8 cellular contexts compared by ENCODE assay signal in the genomic region with DNA sequence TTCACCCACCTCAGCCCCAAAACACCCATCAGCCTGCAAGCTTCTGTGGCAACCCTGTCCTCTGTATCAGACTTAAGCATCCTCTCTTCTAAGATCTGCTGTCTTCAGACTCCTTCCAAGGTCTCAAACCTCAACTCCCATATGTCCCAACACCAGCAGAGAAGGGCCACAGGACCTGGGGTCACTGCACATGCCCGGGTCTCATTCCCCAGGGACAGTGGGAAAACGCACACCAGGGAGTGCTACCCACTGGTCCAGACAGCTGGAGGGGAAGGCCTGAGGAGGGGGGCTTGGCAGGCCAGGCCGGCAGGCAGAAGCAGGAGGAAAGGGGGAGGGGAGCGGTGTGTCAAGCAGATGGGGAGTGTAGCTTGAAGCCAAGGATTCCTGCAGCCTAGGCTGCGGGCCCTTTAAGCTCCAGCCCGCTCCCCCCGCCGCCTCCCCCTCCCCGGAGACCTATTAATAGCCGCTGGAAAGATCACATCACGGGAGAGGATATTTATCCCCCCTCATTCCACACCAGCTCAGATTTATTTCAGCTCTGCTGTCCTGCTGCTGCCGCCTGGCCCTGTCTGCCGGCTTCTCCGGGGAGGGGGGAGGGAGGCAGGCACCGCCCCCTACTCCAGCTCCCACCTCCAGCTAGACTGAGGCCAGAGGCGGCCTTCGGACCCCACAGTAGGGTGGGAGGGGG. TPM values are rescaled to one million over a fixed set of nuclear protein-coding genes. Genes with fewer than 3 reads are reported as not detected.
DNase-seq lines count a peak whose midpoint lies in the region; ATAC-seq and TF ChIP-seq lines count a peak whose summit lies in the region.

No MANE protein-coding gene starts in this region.

- in situ Hi-C loops in ACHN (cut with HindIII; ENCODE audit: low pct_ligation_motif_present, low pct_unique_long_range_greater_than_20kb, low sequenced_read_pairs): no loop called here

- intact Hi-C loops in HCT116 (cut with micrococcal nuclease): loop anchor here (5.0 kb wide), 1 partner anchor 117 kb away; a partner anchor contains a TSS

- peaks cover 56% of the 10 kb centered on the region for H3K4me1 Mint-ChIP-seq in nephron progenitor cell

- peak overlapping the region; percentile 100 for H3K27ac ChIP-seq in HCT116 (ENCODE audit: low read depth, low read length)

- no peak for TF ChIP-seq CTCF in HCT116 (IDR thresholded peaks at IDR 0.05 in 2 of 3, conservative IDR thresholded peaks at IDR 0.05 in 1 of 3; ENCODE audit: borderline replicate concordance in 1 of 3, insufficient read depth in 1 of 3, low read depth in 2 of 3, low read length in 2 of 3)
- TF ChIP-seq CTCF in WI38 (IDR thresholded peaks at IDR 0.05; ENCODE audit: low read depth, low read length): no peak
- no peak for TF ChIP-seq CTCF in fibroblast of villous mesenchyme (IDR thresholded peaks at IDR 0.05; ENCODE audit: insufficient read depth, low read depth, low read length)
- no peak for TF ChIP-seq CTCF in nephron progenitor cell (IDR thresholded peaks at IDR 0.05)

- no peaks in the 10 kb centered on the region for H3K27me3 ChIP-seq in HCT116 (ENCODE audit: insufficient read depth, low read length)

- H3K79me2 ChIP-seq in HCT116 (ENCODE audit: insufficient read depth, low read length): peaks cover 84% of the 10 kb centered on the region

- no peak for ATAC-seq in HCT116

- TF ChIP-seq RAD21 in HCT116 (IDR thresholded peaks at IDR 0.05; ENCODE audit: low read depth): no peak

- H3K4me2 ChIP-seq in HCT116 (ENCODE audit: low read length): peak overlapping the region; percentile 100

- no TSS peak for BruUV-seq in HCT116 (replicated peaks; lab: Mats Ljungman, UMichigan)

- H3K36me3 Mint-ChIP-seq in nephron progenitor cell (ENCODE audit: low read depth): peaks cover 5% of the 10 kb centered on the region

- peak overlapping the region; percentile 98 for H3K27ac Mint-ChIP-seq in nephron progenitor cell

- no peaks in the 10 kb centered on the region for H3K9me2 ChIP-seq in HCT116 (ENCODE audit: insufficient read depth)

- H2AFZ ChIP-seq in HCT116 (ENCODE audit: low read depth, low read length, poor library complexity, severe bottlenecking): no peak overlapping the region

- peak; percentile 47 for TF ChIP-seq POLR2A in HCT116 (IDR thresholded peaks at IDR 0.05; ENCODE audit: borderline replicate concordance, extremely low read depth, insufficient read depth, insufficient read length)

- H3K4me3 Mint-ChIP-seq in nephron progenitor cell: peak overlapping the region; percentile 70

- CTCF ChIA-PET in HCT116 (lab: Charles Lee): interaction anchor here (0.6 to 7.2 kb wide), 8 partner anchors 20 to 219 kb away, joined by 3 to 150 read pairs (median 4); a partner anchor contains a TSS

- RAD21 ChIA-PET in HCT116 (lab: Charles Lee; ENCODE audit: low non-redundant PET in 1 of 2, low total read pairs in 2 of 2, uncharacterized antibody in 2 of 2, unreplicated experiment in 2 of 2): interaction anchor here (0.6 to 1.7 kb wide), 10 partner anchors 13 to 116 kb away, joined by 3 to 13 read pairs (median 4); a partner anchor contains a TSS

- peaks cover 20 to 26% of the 10 kb centered on the region in 2 experiments for H3K36me3 ChIP-seq in HCT116 (ENCODE audit: control insufficient read depth in 1 of 2, insufficient read depth in 2 of 2, low read length in 2 of 2)

- H3K27me3 Mint-ChIP-seq in nephron progenitor cell (ENCODE audit: low read depth, poor library complexity): no peaks in the 10 kb centered on the region

- no peaks in the 10 kb centered on the region for H3K9me3 ChIP-seq in HCT116 (ENCODE audit: control insufficient read depth in 1 of 2, insufficient read depth in 1 of 2, low read depth in 1 of 2, low read length in 2 of 2)

- H3K4me3 ChIP-seq in HCT116 (replicated peaks in 1 of 2; ENCODE audit: low read depth in 1 of 2, low read length in 2 of 2) (peak overlapping the region; percentile 40 to 58), WI38 (ENCODE audit: low read depth, low read length) (peak overlapping the region; percentile 59), fibroblast of villous mesenchyme (ENCODE audit: low read depth, low read length) (peak overlapping the region; percentile 56)

- no peaks in the 10 kb centered on the region for H4K20me1 ChIP-seq in HCT116 (ENCODE audit: insufficient read depth)

- H3K4me1 ChIP-seq in HCT116 (ENCODE audit: control insufficient read depth in 1 of 2, insufficient read depth in 2 of 2, low read length in 2 of 2): peaks cover 53 to 79% of the 10 kb centered on the region in 2 experiments

- no peaks in the 10 kb centered on the region for H3K9me3 Mint-ChIP-seq in nephron progenitor cell

- peak; percentile 61 for DNase-seq in ACHN
- DNase-seq in HCT116 (ENCODE audit: low read depth, low spot score): no peak
- DNase-seq in fibroblast of villous mesenchyme (ENCODE audit: low read depth): peak; percentile 97
- peak; percentile 86 for DNase-seq in nephron progenitor cell
- no peak for DNase-seq in pons (ENCODE audit: low spot score)
- DNase-seq in stimulated activated CD4-positive, alpha-beta T cell treated with anti-CD3 and anti-CD28 coated beads, Interleukin-1b, Interleukin-23, amount 100 ng/mL, for 48 hours: no peak
- DNase-seq in HuH-7.5 (ENCODE audit: low spot score): no peak

- H3K9ac ChIP-seq in HCT116 (ENCODE audit: low read length): peak overlapping the region; percentile 91

- POLR2A ChIA-PET in HCT116 (lab: Charles Lee): interaction anchor here (0.6 to 2.7 kb wide), 9 partner anchors 27 to 219 kb away, joined by 3 to 15 read pairs (median 4); a partner anchor contains a TSS

TF ChIP-seq in HCT116, 20 proteins besides CTCF, POLR2A, EP300 and RAD21:
- TF ChIP-seq, protein P1, sequence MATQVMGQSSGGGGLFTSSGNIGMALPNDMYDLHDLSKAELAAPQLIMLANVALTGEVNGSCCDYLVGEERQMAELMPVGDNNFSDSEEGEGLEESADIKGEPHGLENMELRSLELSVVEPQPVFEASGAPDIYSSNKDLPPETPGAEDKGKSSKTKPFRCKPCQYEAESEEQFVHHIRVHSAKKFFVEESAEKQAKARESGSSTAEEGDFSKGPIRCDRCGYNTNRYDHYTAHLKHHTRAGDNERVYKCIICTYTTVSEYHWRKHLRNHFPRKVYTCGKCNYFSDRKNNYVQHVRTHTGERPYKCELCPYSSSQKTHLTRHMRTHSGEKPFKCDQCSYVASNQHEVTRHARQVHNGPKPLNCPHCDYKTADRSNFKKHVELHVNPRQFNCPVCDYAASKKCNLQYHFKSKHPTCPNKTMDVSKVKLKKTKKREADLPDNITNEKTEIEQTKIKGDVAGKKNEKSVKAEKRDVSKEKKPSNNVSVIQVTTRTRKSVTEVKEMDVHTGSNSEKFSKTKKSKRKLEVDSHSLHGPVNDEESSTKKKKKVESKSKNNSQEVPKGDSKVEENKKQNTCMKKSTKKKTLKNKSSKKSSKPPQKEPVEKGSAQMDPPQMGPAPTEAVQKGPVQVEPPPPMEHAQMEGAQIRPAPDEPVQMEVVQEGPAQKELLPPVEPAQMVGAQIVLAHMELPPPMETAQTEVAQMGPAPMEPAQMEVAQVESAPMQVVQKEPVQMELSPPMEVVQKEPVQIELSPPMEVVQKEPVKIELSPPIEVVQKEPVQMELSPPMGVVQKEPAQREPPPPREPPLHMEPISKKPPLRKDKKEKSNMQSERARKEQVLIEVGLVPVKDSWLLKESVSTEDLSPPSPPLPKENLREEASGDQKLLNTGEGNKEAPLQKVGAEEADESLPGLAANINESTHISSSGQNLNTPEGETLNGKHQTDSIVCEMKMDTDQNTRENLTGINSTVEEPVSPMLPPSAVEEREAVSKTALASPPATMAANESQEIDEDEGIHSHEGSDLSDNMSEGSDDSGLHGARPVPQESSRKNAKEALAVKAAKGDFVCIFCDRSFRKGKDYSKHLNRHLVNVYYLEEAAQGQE (IDR thresholded peaks at IDR 0.05; ENCODE audit: low read depth): no peak
- TF ChIP-seq POLR2AphosphoS5 (IDR thresholded peaks at IDR 0.05; ENCODE audit: low read depth, low read length) (peak; percentile 73), TCF7L2 (IDR thresholded peaks at IDR 0.05; ENCODE audit: borderline replicate concordance, extremely low read depth, insufficient read depth, insufficient read length) (peak; percentile 53)
TF ChIP-seq in HCT116: peak in this region for 2.

RNA-seq across cellular contexts. Expression of a gene that starts 16.7 kb away (rescaled TPM):
- total RNA-seq in HCT116 (2021; ENCODE audit: unreplicated experiment) (120 TPM), fibroblast of villous mesenchyme (28.9 and 29.0 TPM in 2 replicates)
- polyA plus RNA-seq in HCT116 (2012): 83.0 and 85.7 TPM in 2 replicates

RNA-seq across cellular contexts. Expression of a gene that starts 25.4 kb away (rescaled TPM):
- total RNA-seq in HCT116 (2021; ENCODE audit: unreplicated experiment) (not detected), fibroblast of villous mesenchyme (not detected in 2 replicates)
- polyA plus RNA-seq in HCT116 (2012): 0.01 TPM in 1 of 2 replicates, not detected in the other

RNA-seq across cellular contexts. Expression of a gene that starts 47.0 kb away (rescaled TPM):
- total RNA-seq in HCT116 (2021; ENCODE audit: unreplicated experiment) (0.42 TPM), fibroblast of villous mesenchyme (not detected in 2 replicates)
- 0.26 and 0.55 TPM in 2 replicates for polyA plus RNA-seq in HCT116 (2012)

Comparison
In these comparisons a context has a peak if more than half of its experiments do, and no peak if none do; other contexts are left out.
1. DNase-seq: peak in ACHN (single experiment), fibroblast of villous mesenchyme (single experiment) and nephron progenitor cell (single experiment); none in HCT116 (single experiment), pons (single experiment), stimulated activated CD4-positive, alpha-beta T cell treated with anti-CD3 and anti-CD28 coated beads, Interleukin-1b, Interleukin-23, amount 100 ng/mL, for 48 hours (single experiment) and HuH-7.5 (single experiment).
2. Peak in every context shown above with its lines, with median percentiles within 50 percentile points of each other: H3K4me3 ChIP-seq.